Comparison of ENCODE assay signal across 1 cellular context in the genomic region with DNA sequence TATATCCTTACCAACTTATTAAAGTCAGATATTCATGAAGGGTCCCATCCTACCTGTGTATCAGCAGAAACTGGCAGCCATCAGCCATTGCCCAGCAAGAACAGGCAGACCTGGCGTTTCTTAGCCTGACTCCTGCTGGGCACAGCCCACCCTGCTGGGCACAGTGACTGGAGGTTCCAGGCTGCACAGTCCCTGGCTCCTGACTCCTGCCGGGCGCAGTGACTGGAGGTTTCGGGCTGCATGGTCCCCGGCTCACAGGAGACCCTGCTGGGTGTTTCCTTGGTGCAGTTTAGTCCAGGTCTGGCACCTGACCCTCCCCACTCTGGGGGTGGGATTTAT.
TF ChIP-seq lines count a peak whose summit lies in the region.

No MANE protein-coding gene starts in this region.

TF ChIP-seq in SK-N-SH, 30 proteins besides CTCF, POLR2A, EP300 and RAD21 (continued from another document):
- TF ChIP-seq RXRA (IDR thresholded peaks at IDR 0.05; ENCODE audit: borderline replicate concordance, low read depth) (no peak), FOXM1 (IDR thresholded peaks at IDR 0.05; ENCODE audit: low read depth) (no peak), TCF12 (IDR thresholded peaks at IDR 0.05) (no peak), RFX5 (IDR thresholded peaks at IDR 0.05; ENCODE audit: low read length) (no peak), CHD2 (IDR thresholded peaks at IDR 0.05; ENCODE audit: low read length, partially characterized antibody) (no peak), YY1 (IDR thresholded peaks at IDR 0.05; ENCODE audit: low read depth) (no peak)
- TF ChIP-seq, protein P1, sequence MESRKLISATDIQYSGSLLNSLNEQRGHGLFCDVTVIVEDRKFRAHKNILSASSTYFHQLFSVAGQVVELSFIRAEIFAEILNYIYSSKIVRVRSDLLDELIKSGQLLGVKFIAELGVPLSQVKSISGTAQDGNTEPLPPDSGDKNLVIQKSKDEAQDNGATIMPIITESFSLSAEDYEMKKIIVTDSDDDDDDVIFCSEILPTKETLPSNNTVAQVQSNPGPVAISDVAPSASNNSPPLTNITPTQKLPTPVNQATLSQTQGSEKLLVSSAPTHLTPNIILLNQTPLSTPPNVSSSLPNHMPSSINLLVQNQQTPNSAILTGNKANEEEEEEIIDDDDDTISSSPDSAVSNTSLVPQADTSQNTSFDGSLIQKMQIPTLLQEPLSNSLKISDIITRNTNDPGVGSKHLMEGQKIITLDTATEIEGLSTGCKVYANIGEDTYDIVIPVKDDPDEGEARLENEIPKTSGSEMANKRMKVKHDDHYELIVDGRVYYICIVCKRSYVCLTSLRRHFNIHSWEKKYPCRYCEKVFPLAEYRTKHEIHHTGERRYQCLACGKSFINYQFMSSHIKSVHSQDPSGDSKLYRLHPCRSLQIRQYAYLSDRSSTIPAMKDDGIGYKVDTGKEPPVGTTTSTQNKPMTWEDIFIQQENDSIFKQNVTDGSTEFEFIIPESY (IDR thresholded peaks at IDR 0.05; ENCODE audit: borderline replicate concordance, low read depth), result no peak
